ENCODE assay signal across 24 cellular contexts in genomic region chr12:19208456-19208855, GRCh38.
"Had no signal": no experiment of that assay in that cellular context is flagged by ENCODE, and none has a peak within 500 bp of the region (broad histone marks: within the 10 kb centered on the region; RNA-seq: fewer than 3 reads in every experiment).

No MANE protein-coding gene starts in this region.

- H3K27ac Mint-ChIP-seq: natural killer cell treated with Interleukin-12 subunit alpha and Interleukin-12 subunit beta and Interleukin-15 and Interleukin-18, amount 100 ng/mL, for 72 hours; neural progenitor cell; stimulated activated memory B cell treated with anti-CD40 and anti-IgM and Interleukin-4, amounts not matched to agents 10 μg/mL and 1 μg/mL and 100 μg/mL, for 72 hours; stimulated activated naive CD8-positive, alpha-beta T cell treated with anti-CD3 and anti-CD28 coated beads, Interleukin-15, Interleukin-2, amounts not matched to agents 100 ng/mL and 50 ng/mL, for 24 hours had no signal

- H3K9me3 ChIP-seq: gastrocnemius medialis, lower lobe of right lung, ovary, prostate gland, tibial artery, upper lobe of left lung had no signal

- H3K36me3 ChIP-seq: gastrocnemius medialis, heart right ventricle, lower lobe of right lung, neural progenitor cell, ovary, prostate gland, spleen, tibial artery, upper lobe of left lung, uterus had no signal

- H3K27me3 Mint-ChIP-seq: natural killer cell treated with Interleukin-12 subunit alpha and Interleukin-12 subunit beta and Interleukin-15 and Interleukin-18, amount 100 ng/mL, for 72 hours; stimulated activated memory B cell treated with anti-CD40 and anti-IgM and Interleukin-4, amounts not matched to agents 10 μg/mL and 1 μg/mL and 100 μg/mL, for 72 hours had no signal

- H3K4me3 Mint-ChIP-seq: natural killer cell treated with Interleukin-12 subunit alpha and Interleukin-12 subunit beta and Interleukin-15 and Interleukin-18, amount 100 ng/mL, for 72 hours; neural progenitor cell; stimulated activated memory B cell treated with anti-CD40 and anti-IgM and Interleukin-4, amounts not matched to agents 10 μg/mL and 1 μg/mL and 100 μg/mL, for 72 hours; stimulated activated naive CD8-positive, alpha-beta T cell treated with anti-CD3 and anti-CD28 coated beads, Interleukin-15, Interleukin-2, amounts not matched to agents 100 ng/mL and 50 ng/mL, for 24 hours had no signal

- H3K36me3 Mint-ChIP-seq: stimulated activated memory B cell treated with anti-CD40 and anti-IgM and Interleukin-4, amounts not matched to agents 10 μg/mL and 1 μg/mL and 100 μg/mL, for 72 hours had no signal

- H3K9me3 Mint-ChIP-seq: natural killer cell treated with Interleukin-12 subunit alpha and Interleukin-12 subunit beta and Interleukin-15 and Interleukin-18, amount 100 ng/mL, for 72 hours had no signal

- H3K4me1 ChIP-seq: gastrocnemius medialis, lower lobe of right lung, prostate gland, spleen, tibial artery, upper lobe of left lung, uterus had no signal

- H3K4me1 Mint-ChIP-seq: stimulated activated memory B cell treated with anti-CD40 and anti-IgM and Interleukin-4, amounts not matched to agents 10 μg/mL and 1 μg/mL and 100 μg/mL, for 72 hours had no signal

- DNase-seq: dermis blood vessel endothelial cell; erythroblast; gastrocnemius medialis; heart right ventricle; hypothalamus; islet precursor cell; lower lobe of right lung; mesenchymal stem cell; midbrain; nucleus accumbens; ovary; retina; spleen; stimulated activated CD4-positive, alpha-beta T cell treated with anti-CD3 and anti-CD28 coated beads, Interleukin-15, amount 100 ng/mL, for 24 hours; stimulated activated CD4-positive, alpha-beta T cell treated with anti-CD3 and anti-CD28 coated beads, Interleukin-1b, Interleukin-23, amount 100 ng/mL, for 48 hours; stimulated activated CD4-positive, alpha-beta T cell treated with anti-CD3 and anti-CD28 coated beads, Interleukin-4, amount 100 ng/mL, for 24 hours; tibial artery; upper lobe of left lung; uterus had no signal

- H3K9ac ChIP-seq: neural progenitor cell had no signal

- H3K27me3 ChIP-seq: gastrocnemius medialis, heart right ventricle, neural progenitor cell, ovary, spleen, tibial artery, upper lobe of left lung, uterus had no signal

- H3K4me3 ChIP-seq: gastrocnemius medialis, heart right ventricle, lower lobe of right lung, neural progenitor cell, ovary, prostate gland, spleen, tibial artery, upper lobe of left lung, uterus had no signal
